8 cellular contexts compared by ENCODE assay signal in genomic region chr13:41019027-41019487, GRCh38. TPM values are rescaled to one million over a fixed set of nuclear protein-coding genes. Genes with fewer than 3 reads are reported as not detected.
DNase-seq lines count a peak whose midpoint lies in the region; ATAC-seq, FAIRE-seq and TF ChIP-seq lines count a peak whose summit lies in the region.

ELF1 (minus strand) TSS chr13:41019316; CDS start chr13:40982054, 37,262 bp downstream.

- H3K4me3 Mint-ChIP-seq in GM23338 (no peak within 1 kb of the TSS), T-helper 17 cell (peak within 1 kb of the TSS; percentile 91), brain (peak within 1 kb of the TSS in 1 of 5 experiments; percentile 77)

- H3K9me3 ChIP-seq in T-helper 17 cell (ENCODE audit: control insufficient read depth, low read length, poor library complexity, severe bottlenecking) (no peaks in the 10 kb centered on the region), kidney (ENCODE audit: control insufficient read depth in 1 of 2, low read length in 2 of 2) (no peaks in the 10 kb centered on the region)

- intact Hi-C loops in kidney (cut with DNase I): no loop called here

- H3F3A ChIP-seq in GM23338 (replicated peaks; ENCODE audit: low read depth): no peaks in the 10 kb centered on the region

- H3K27ac ChIP-seq in GM23338 (ENCODE audit: low read depth): no peak within 1 kb of the TSS
- H3K27ac ChIP-seq in kidney (ENCODE audit: low read depth in 2 of 2, low read length in 2 of 2): peak within 1 kb of the TSS; percentile 81 to 85

- H3K9me3 Mint-ChIP-seq in GM23338: no peaks in the 10 kb centered on the region
- no peaks in the 10 kb centered on the region for H3K9me3 Mint-ChIP-seq in brain

- H3K9ac ChIP-seq in kidney (ENCODE audit: low read length in 2 of 2): peak within 1 kb of the TSS; percentile 37 to 56

- H3K36me3 Mint-ChIP-seq in GM23338 (ENCODE audit: low read depth): no peaks in the 10 kb centered on the region
- no peaks in the 10 kb centered on the region for H3K36me3 Mint-ChIP-seq in T-helper 17 cell (ENCODE audit: low read depth)
- H3K36me3 Mint-ChIP-seq in brain: no peaks in the 10 kb centered on the region

- 0 out of 2 replicates have a peak, but pooled peaks cover 1% of the 10 kb centered on the region for H3K79me2 ChIP-seq in GM23338 (replicated peaks; ENCODE audit: insufficient read depth)

- no peaks in the 10 kb centered on the region for H4K20me1 ChIP-seq in GM23338 (replicated peaks; ENCODE audit: insufficient read depth)

- H3K27me3 ChIP-seq in GM23338 (ENCODE audit: insufficient read depth): no peaks in the 10 kb centered on the region

- H3K36me3 ChIP-seq in GM23338 (ENCODE audit: insufficient read depth) (no peaks in the 10 kb centered on the region), kidney (ENCODE audit: control insufficient read depth in 1 of 2, insufficient read depth in 2 of 2, low read length in 2 of 2) (no peaks in the 10 kb centered on the region)

- no peaks in the 10 kb centered on the region for H3K9me2 ChIP-seq in GM23338 (ENCODE audit: insufficient read depth)

- peak; percentile 93 for FAIRE-seq in GM12891 (lab: Jason Lieb, UNC)
- FAIRE-seq in kidney (lab: Jason Lieb, UNC): peak; percentile 30

- 0 out of 2 replicates have a peak within 1 kb of the TSS, but pooled peaks have one; percentile 6 for H3K4me2 ChIP-seq in GM23338

- peaks cover 50% of the 10 kb centered on the region for H3K4me1 ChIP-seq in GM23338 (ENCODE audit: insufficient read depth)
- peaks cover 6 to 8% of the 10 kb centered on the region in 2 donors for H3K4me1 ChIP-seq in kidney (ENCODE audit: control insufficient read depth in 1 of 2, insufficient read depth in 1 of 2, low read depth in 1 of 2, low read length in 2 of 2)

- no peak within 1 kb of the TSS for H3K4me3 ChIP-seq in GM23338
- peak within 1 kb of the TSS; percentile 51 to 55 for H3K4me3 ChIP-seq in kidney (ENCODE audit: low read length in 2 of 2)

- no peaks in the 10 kb centered on the region for H3K27me3 Mint-ChIP-seq in GM23338 (ENCODE audit: insufficient read depth, low read depth, poor library complexity)
- no peaks in the 10 kb centered on the region for H3K27me3 Mint-ChIP-seq in T-helper 17 cell
- H3K27me3 Mint-ChIP-seq in brain: no peaks in the 10 kb centered on the region

- no peak within 1 kb of the TSS for H2AFZ ChIP-seq in GM23338

- peaks cover 45% of the 10 kb centered on the region for H3K4me1 Mint-ChIP-seq in GM23338
- peaks cover 27% of the 10 kb centered on the region for H3K4me1 Mint-ChIP-seq in T-helper 17 cell
- peaks cover 26% of the 10 kb centered on the region for H3K4me1 Mint-ChIP-seq in brain

- TF ChIP-seq POLR2A in GM12891 (IDR thresholded peaks at IDR 0.05; ENCODE audit: low read depth, low read length): peak; percentile 76

- TF ChIP-seq CTCF in GM23338 (conservative IDR thresholded peaks at IDR 0.05; ENCODE audit: low read depth in 2 of 2): no peak
- TF ChIP-seq CTCF in brain (conservative IDR thresholded peaks at IDR 0.05): no peak
- TF ChIP-seq CTCF in kidney (IDR thresholded peaks at IDR 0.05; ENCODE audit: borderline replicate concordance, extremely low read depth, insufficient read depth): no peak

- ATAC-seq in GM23338 (no peak), T-helper 17 cell (peak; percentile 91)

- peak; percentile 25 for DNase-seq in GM12891 (ENCODE audit: insufficient read length, low spot score)
- DNase-seq in GM23338 (ENCODE audit: low spot score): peak; percentile 35
- DNase-seq in KG1 (lab: John Stamatoyannopoulos, UW): peak; percentile 65
- DNase-seq in T-helper 17 cell: peak; percentile 27 to 41 (median 27)
- peak; percentile 17 for DNase-seq in kidney
- DNase-seq in stimulated activated CD4-positive, alpha-beta T cell treated with anti-CD3 and anti-CD28 coated beads, TNF-alpha, amount 100 ng/mL, for 1 hour (ENCODE audit: low read depth in 3 of 3, low spot score in 1 of 3): peak in 2 of 3 donors; percentile 22 to 31
- DNase-seq in NCI-H1092 (lab: John Stamatoyannopoulos, UW): no peak

- H3K27ac Mint-ChIP-seq in GM23338 (peak within 1 kb of the TSS; percentile 89), T-helper 17 cell (peak within 1 kb of the TSS; percentile 97), brain (peak within 1 kb of the TSS in 3 of 5 experiments; percentile 5 to 87 (median 15))

TF ChIP-seq in GM12891, 5 proteins besides CTCF, POLR2A, EP300 and RAD21:
- peak; percentile 84 for TF ChIP-seq TAF1 (IDR thresholded peaks at IDR 0.05; ENCODE audit: low read depth, low read length)
- TF ChIP-seq POU2F2 (IDR thresholded peaks at IDR 0.05; ENCODE audit: low read depth, low read length): peak; percentile 91
- TF ChIP-seq POLR2AphosphoS5 (IDR thresholded peaks at IDR 0.05; ENCODE audit: low read depth, low read length): peak; percentile 81; the same call in 1 of the 2 replicates
- TF ChIP-seq PAX5 (IDR thresholded peaks at IDR 0.05; ENCODE audit: insufficient read depth, low read length, severe bottlenecking): no peak
- peak; percentile 100 for TF ChIP-seq SPI1 (IDR thresholded peaks at IDR 0.05; ENCODE audit: low read depth, low read length)
TF ChIP-seq in GM12891: peak in this region for 4.

TF ChIP-seq in GM23338, 12 proteins besides CTCF, POLR2A, EP300 and RAD21:
- no peak for TF ChIP-seq ZNF331 (CRISPR knock-in tag; IDR thresholded peaks at IDR 0.05; ENCODE audit: low read depth)
- TF ChIP-seq JUNB (IDR thresholded peaks at IDR 0.05; ENCODE audit: unreplicated experiment): no peak
- TF ChIP-seq EZH2phosphoT487 (IDR thresholded peaks at IDR 0.05; ENCODE audit: unreplicated experiment): no peak
- TF ChIP-seq, protein P1, sequence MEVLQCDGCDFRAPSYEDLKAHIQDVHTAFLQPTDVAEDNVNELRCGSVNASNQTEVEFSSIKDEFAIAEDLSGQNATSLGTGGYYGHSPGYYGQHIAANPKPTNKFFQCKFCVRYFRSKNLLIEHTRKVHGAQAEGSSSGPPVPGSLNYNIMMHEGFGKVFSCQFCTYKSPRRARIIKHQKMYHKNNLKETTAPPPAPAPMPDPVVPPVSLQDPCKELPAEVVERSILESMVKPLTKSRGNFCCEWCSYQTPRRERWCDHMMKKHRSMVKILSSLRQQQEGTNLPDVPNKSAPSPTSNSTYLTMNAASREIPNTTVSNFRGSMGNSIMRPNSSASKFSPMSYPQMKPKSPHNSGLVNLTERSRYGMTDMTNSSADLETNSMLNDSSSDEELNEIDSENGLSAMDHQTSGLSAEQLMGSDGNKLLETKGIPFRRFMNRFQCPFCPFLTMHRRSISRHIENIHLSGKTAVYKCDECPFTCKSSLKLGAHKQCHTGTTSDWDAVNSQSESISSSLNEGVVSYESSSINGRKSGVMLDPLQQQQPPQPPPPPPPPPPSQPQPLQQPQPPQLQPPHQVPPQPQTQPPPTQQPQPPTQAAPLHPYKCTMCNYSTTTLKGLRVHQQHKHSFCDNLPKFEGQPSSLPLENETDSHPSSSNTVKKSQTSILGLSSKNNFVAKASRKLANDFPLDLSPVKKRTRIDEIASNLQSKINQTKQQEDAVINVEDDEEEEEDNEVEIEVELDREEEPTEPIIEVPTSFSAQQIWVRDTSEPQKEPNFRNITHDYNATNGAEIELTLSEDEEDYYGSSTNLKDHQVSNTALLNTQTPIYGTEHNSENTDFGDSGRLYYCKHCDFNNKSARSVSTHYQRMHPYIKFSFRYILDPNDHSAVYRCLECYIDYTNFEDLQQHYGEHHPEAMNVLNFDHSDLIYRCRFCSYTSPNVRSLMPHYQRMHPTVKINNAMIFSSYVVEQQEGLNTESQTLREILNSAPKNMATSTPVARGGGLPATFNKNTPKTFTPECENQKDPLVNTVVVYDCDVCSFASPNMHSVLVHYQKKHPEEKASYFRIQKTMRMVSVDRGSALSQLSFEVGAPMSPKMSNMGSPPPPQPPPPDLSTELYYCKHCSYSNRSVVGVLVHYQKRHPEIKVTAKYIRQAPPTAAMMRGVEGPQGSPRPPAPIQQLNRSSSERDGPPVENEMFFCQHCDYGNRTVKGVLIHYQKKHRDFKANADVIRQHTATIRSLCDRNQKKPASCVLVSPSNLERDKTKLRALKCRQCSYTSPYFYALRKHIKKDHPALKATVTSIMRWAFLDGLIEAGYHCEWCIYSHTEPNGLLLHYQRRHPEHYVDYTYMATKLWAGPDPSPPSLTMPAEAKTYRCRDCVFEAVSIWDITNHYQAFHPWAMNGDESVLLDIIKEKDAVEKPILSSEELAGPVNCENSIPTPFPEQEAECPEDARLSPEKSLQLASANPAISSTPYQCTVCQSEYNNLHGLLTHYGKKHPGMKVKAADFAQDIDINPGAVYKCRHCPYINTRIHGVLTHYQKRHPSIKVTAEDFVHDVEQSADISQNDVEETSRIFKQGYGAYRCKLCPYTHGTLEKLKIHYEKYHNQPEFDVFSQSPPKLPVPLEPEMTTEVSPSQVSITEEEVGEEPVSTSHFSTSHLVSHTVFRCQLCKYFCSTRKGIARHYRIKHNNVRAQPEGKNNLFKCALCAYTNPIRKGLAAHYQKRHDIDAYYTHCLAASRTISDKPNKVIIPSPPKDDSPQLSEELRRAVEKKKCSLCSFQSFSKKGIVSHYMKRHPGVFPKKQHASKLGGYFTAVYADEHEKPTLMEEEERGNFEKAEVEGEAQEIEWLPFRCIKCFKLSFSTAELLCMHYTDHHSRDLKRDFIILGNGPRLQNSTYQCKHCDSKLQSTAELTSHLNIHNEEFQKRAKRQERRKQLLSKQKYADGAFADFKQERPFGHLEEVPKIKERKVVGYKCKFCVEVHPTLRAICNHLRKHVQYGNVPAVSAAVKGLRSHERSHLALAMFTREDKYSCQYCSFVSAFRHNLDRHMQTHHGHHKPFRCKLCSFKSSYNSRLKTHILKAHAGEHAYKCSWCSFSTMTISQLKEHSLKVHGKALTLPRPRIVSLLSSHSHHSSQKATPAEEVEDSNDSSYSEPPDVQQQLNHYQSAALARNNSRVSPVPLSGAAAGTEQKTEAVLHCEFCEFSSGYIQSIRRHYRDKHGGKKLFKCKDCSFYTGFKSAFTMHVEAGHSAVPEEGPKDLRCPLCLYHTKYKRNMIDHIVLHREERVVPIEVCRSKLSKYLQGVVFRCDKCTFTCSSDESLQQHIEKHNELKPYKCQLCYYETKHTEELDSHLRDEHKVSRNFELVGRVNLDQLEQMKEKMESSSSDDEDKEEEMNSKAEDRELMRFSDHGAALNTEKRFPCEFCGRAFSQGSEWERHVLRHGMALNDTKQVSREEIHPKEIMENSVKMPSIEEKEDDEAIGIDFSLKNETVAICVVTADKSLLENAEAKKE (CRISPR knock-in tag; IDR thresholded peaks at IDR 0.05): no peak
TF ChIP-seq in GM23338: peak in this region for 0.

RNA-seq across cellular contexts. Expression of gene ELF1, which starts in this region (rescaled TPM):
- 30.2 TPM for polyA plus RNA-seq in GM12891 (2012; ENCODE audit: low read depth, missing spikeins)
- 11.4 and 12.7 TPM in 2 replicates for total RNA-seq in GM23338 (2014; rRNA removed; shearing (Covaris generic))
- polyA plus RNA-seq in GM23338 (2016; fragmentation: Nextera tagmentation; extraction: Ambion mirVana) (5.4 and 7.0 TPM in 2 replicates), brain (ENCODE audit: insufficient read depth, low read depth, low replicate concordance) (12.4 TPM), kidney (ENCODE audit: insufficient read depth, low read depth, low replicate concordance) (12.0 TPM)
- total RNA-seq in T-helper 17 cell (100 to 1,000 TPM; 197 to 232 TPM), kidney (95.1 TPM)

Comparison
In these comparisons a context has a peak if more than half of its experiments do, and no peak if none do; other contexts are left out.
1. H3K27ac Mint-ChIP-seq: peak in every context shown above with its lines; median percentile 97 in T-helper 17 cell; 89 in GM23338; 15 in brain.